8 cellular contexts compared by ENCODE assay signal in genomic region chr1:58755468-58755872, GRCh38. TPM values are rescaled to one million over a fixed set of nuclear protein-coding genes. Genes with fewer than 3 reads are reported as not detected.
DNase-seq lines count a peak whose midpoint lies in the region; ATAC-seq and TF ChIP-seq lines count a peak whose summit lies in the region.

No MANE protein-coding gene starts in this region.

- H3K27me3 ChIP-seq in NT2/D1 (ENCODE audit: insufficient read depth, insufficient read length) (no peaks in the 10 kb centered on the region), sigmoid colon (no peaks in the 10 kb centered on the region)

- WGBS in sigmoid colon, 2 donors: 23 to 37% methylated on average over 6 of the region's 6 CpGs

- H3K9me3 Mint-ChIP-seq in activated T-helper 17 cell treated with anti-CD3 and anti-CD28 coated beads, Interleukin-2, amount 50 U/mL, for 72 hours: no peaks in the 10 kb centered on the region

- TF ChIP-seq POLR2A in sigmoid colon (IDR thresholded peaks at IDR 0.05): no peak

- H3K27me3 Mint-ChIP-seq in activated T-helper 17 cell treated with anti-CD3 and anti-CD28 coated beads, Interleukin-2, amount 50 U/mL, for 72 hours: no peaks in the 10 kb centered on the region

- no peaks in the 10 kb centered on the region for H3K36me3 Mint-ChIP-seq in activated T-helper 17 cell treated with anti-CD3 and anti-CD28 coated beads, Interleukin-2, amount 50 U/mL, for 72 hours (ENCODE audit: low read depth)

- no peaks in the 10 kb centered on the region for H3K36me3 ChIP-seq in NT2/D1 (ENCODE audit: insufficient read depth, insufficient read length, low read length)
- no peaks in the 10 kb centered on the region for H3K36me3 ChIP-seq in sigmoid colon

- H3K27ac Mint-ChIP-seq in activated T-helper 17 cell treated with anti-CD3 and anti-CD28 coated beads, Interleukin-2, amount 50 U/mL, for 72 hours: peak overlapping the region; percentile 90

- DNase-seq in DMS 273 treated with DMSO at 0.1 percent for 48 hours (lab: John Stamatoyannopoulos, UW) (peak; percentile 74), HCEC 1CT (peak; percentile 100), NT2/D1 (ENCODE audit: low read depth, low spot score) (peak; percentile 22), glomerular endothelial cell (ENCODE audit: extremely low read depth, low read depth, low spot score) (peak; percentile 98), sigmoid colon (peak; percentile 90), NCI-H1436 treated with DMSO at 0.1 percent for 48 hours (lab: John Stamatoyannopoulos, UW) (no peak), NCI-H146 treated with DMSO at 0.1 percent for 48 hours (lab: John Stamatoyannopoulos, UW; ENCODE audit: unreplicated experiment) (no peak)

- H3K4me3 Mint-ChIP-seq in activated T-helper 17 cell treated with anti-CD3 and anti-CD28 coated beads, Interleukin-2, amount 50 U/mL, for 72 hours: peak overlapping the region; percentile 72

- H3K9me3 ChIP-seq in NT2/D1 (ENCODE audit: insufficient read depth, low read length) (no peaks in the 10 kb centered on the region), sigmoid colon (no peaks in the 10 kb centered on the region)

- H3K4me1 Mint-ChIP-seq in activated T-helper 17 cell treated with anti-CD3 and anti-CD28 coated beads, Interleukin-2, amount 50 U/mL, for 72 hours: peaks cover 30% of the 10 kb centered on the region

- H3K27ac ChIP-seq in sigmoid colon: peak overlapping the region; percentile 70 to 83 (median 76)

- H3K9ac ChIP-seq in NT2/D1 (ENCODE audit: insufficient read length, low read depth): no peak overlapping the region

- peak; percentile 97 for ATAC-seq in activated T-helper 17 cell treated with anti-CD3 and anti-CD28 coated beads, Interleukin-2, amount 50 U/mL, for 72 hours (replicated peaks)

- peaks cover 4% of the 10 kb centered on the region for H3K4me1 ChIP-seq in NT2/D1 (ENCODE audit: insufficient read depth, insufficient read length)
- peaks cover 0 to 19% (median 17%) of the 10 kb centered on the region in 4 donors for H3K4me1 ChIP-seq in sigmoid colon

- TF ChIP-seq EP300 in sigmoid colon (IDR thresholded peaks at IDR 0.05): peak in 1 of 4 donors; percentile 83

- TF ChIP-seq CTCF in sigmoid colon (IDR thresholded peaks at IDR 0.05): no peak

- intact Hi-C loops in sigmoid colon (cut with DNase I): no loop called here

- H3K4me3 ChIP-seq in NT2/D1 (ENCODE audit: insufficient read length, low read depth): no peak overlapping the region
- no peak overlapping the region for H3K4me3 ChIP-seq in sigmoid colon

RNA-seq across cellular contexts. Expression of gene JUN, which starts 28.4 kb away (rescaled TPM):
- 10 to 100 TPM; 53.4 to 62.2 TPM for total RNA-seq in activated T-helper 17 cell treated with anti-CD3 and anti-CD28 coated beads, Interleukin-2, amount 50 U/mL, for 72 hours
- total RNA-seq in glomerular endothelial cell: 201 and 211 TPM in 2 replicates
- total RNA-seq in sigmoid colon: 100 to 1,000 TPM in 3 of 4 donors, 10 to 100 TPM in 1; 52.4 to 233 (median 202) TPM
- 100 to 1,000 TPM in 2 of 3 donors, 10 to 100 TPM in 1; 42.8 to 132 (median 112) TPM for polyA plus RNA-seq in sigmoid colon

RNA-seq across cellular contexts. Expression of gene MYSM1, which starts 55.6 kb away (rescaled TPM):
- 10 to 100 TPM; 45.2 to 63.6 TPM for total RNA-seq in activated T-helper 17 cell treated with anti-CD3 and anti-CD28 coated beads, Interleukin-2, amount 50 U/mL, for 72 hours
- 8.8 and 17.2 TPM in 2 replicates for total RNA-seq in glomerular endothelial cell
- total RNA-seq in sigmoid colon: 10 to 100 TPM; 18.1 to 47.1 (median 27.2) TPM
- polyA plus RNA-seq in sigmoid colon: 10 to 100 TPM in 1 of 3 donors, 1 to 10 TPM in 2; 3.9 to 11.1 (median 6.0) TPM

Comparison
In these comparisons a context has a peak if more than half of its experiments do, and no peak if none do; other contexts are left out.
1. DNase-seq: peak in DMS 273 treated with DMSO at 0.1 percent for 48 hours (single experiment), HCEC 1CT (single experiment), NT2/D1 (single experiment), glomerular endothelial cell (single experiment) and sigmoid colon (single experiment); none in NCI-H1436 treated with DMSO at 0.1 percent for 48 hours (single experiment) and NCI-H146 treated with DMSO at 0.1 percent for 48 hours (single experiment).